In the genomic region with DNA sequence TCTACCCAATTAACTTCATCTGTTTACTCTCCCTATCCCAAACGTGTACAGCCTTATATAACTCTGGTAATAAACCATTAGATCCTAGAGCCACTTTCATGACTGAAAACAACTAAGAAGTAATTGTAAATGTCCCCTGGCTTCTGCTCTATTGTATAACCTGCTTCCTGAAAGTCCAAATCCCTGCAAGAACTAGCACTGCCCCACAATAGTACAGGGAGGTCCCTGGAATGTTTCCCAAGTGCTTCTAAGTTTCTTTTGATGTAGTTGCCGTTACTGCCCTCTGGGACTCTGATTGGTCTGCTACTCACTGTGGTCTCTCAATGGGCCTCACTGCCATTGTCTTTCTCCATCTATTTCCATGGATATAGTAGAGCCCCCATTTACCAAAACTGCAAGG, we compare ENCODE assay signal across 9 cellular contexts.
"Had no signal": no experiment of that assay in that cellular context is flagged by ENCODE, and none has a peak within 500 bp of the region (broad histone marks: within the 10 kb centered on the region; RNA-seq: fewer than 3 reads in every experiment).

No MANE protein-coding gene starts in this region.

- H3K27ac Mint-ChIP-seq: GM23338, H9, HFFc6 had no signal

- H3K9me3 ChIP-seq: HAP-1 had no signal

- H3K4me1 ChIP-seq: HAP-1 had no signal

- H3K4me3 Mint-ChIP-seq: GM23338, H9, HFFc6 had no signal

- H3K27ac ChIP-seq: GM23248 had no signal

- H3K36me3 ChIP-seq: HAP-1 had no signal

- ATAC-seq: GM23338, HCT116 had no signal

- H3K4me3 ChIP-seq: GM23248, GM23338, HAP-1 had no signal

- DNase-seq: GM23248, GOT3, H7, H9, HCEC 1CT, HFFc6 had no signal

- H3K9me3 Mint-ChIP-seq: GM23338, H9 had no signal
